ENCODE assay signal across 1 cellular context in genomic region chr4:133247861-133248260, GRCh38.
TF ChIP-seq lines count a peak whose summit lies in the region.

No MANE protein-coding gene starts in this region.

TF ChIP-seq in GM23338, 12 proteins besides CTCF, POLR2A, EP300 and RAD21 (continued from another document):
- TF ChIP-seq ZNF331 (CRISPR knock-in tag; IDR thresholded peaks at IDR 0.05; ENCODE audit: low read depth) (no peak), POLR2AphosphoS5 (IDR thresholded peaks at IDR 0.05; ENCODE audit: low read depth) (no peak), STAT1 (IDR thresholded peaks at IDR 0.05; ENCODE audit: unreplicated experiment) (no peak)
